27 cellular contexts compared by ENCODE assay signal in genomic region chr6:160818934-160819333, GRCh38.
"Had no signal": no experiment of that assay in that cellular context is flagged by ENCODE, and none has a peak within 500 bp of the region (broad histone marks: within the 10 kb centered on the region; RNA-seq: fewer than 3 reads in every experiment).

No MANE protein-coding gene starts in this region.

- ATAC-seq: stimulated activated effector memory CD8-positive, alpha-beta T cell treated with anti-CD3 and anti-CD28 coated beads, Interleukin-12 subunit alpha, Interleukin-12 subunit beta, amount 100 ng/mL, for 72 hours; stimulated activated memory B cell treated with anti-CD40 and anti-IgM and Interleukin-4, amounts not matched to agents 10 μg/mL and 1 μg/mL and 100 μg/mL, for 72 hours; stimulated activated naive B cell treated with anti-CD40 and anti-IgM and Interleukin-4, amounts not matched to agents 10 μg/mL and 1 μg/mL and 100 μg/mL, for 72 hours; stimulated activated naive CD8-positive, alpha-beta T cell treated with anti-CD3 and anti-CD28 coated beads, Interleukin-15, amount 100 ng/mL, for 72 hours; stimulated activated naive CD8-positive, alpha-beta T cell treated with anti-CD3 and anti-CD28 coated beads, Interleukin-15, Interleukin-2, amounts not matched to agents 100 U/mL and 50 U/mL, for 24 hours; upper lobe of right lung had no signal

- H3K4me3 ChIP-seq: stomach, suprapubic skin, testis, thoracic aorta, thyroid gland, tibial artery, tibial nerve, transverse colon, upper lobe of left lung, upper lobe of right lung, uterus, vagina had no signal

- H3K27ac ChIP-seq: stomach, suprapubic skin, testis, thoracic aorta, thyroid gland, tibial artery, tibial nerve, transverse colon, upper lobe of left lung, upper lobe of right lung, uterus, vagina had no signal

- H3K27me3 ChIP-seq: stomach, suprapubic skin, testis, thyroid gland, tibial artery, tibial nerve, transverse colon, upper lobe of left lung, upper lobe of right lung, uterus, vagina had no signal

- FAIRE-seq: urothelium cell line had no signal

- H3K36me3 ChIP-seq: stomach, suprapubic skin, thoracic aorta, thyroid gland, tibial artery, tibial nerve, transverse colon, upper lobe of left lung, upper lobe of right lung, uterus, vagina had no signal

- DNase-seq: stimulated activated CD4-positive, alpha-beta T cell treated with anti-CD3 and anti-CD28 coated beads, Interleukin-2, amount 100 ng/mL, for 48 hours; stimulated activated CD4-positive, alpha-beta T cell treated with anti-CD3 and anti-CD28 coated beads, Interleukin-4, amount 100 ng/mL, for 1 hour; stimulated activated CD4-positive, alpha-beta T cell treated with anti-CD3 and anti-CD28 coated beads, Interleukin-4, amount 100 ng/mL, for 24 hours; stimulated activated CD4-positive, alpha-beta T cell treated with anti-CD3 and anti-CD28 coated beads, Interleukin-4, amount 100 ng/mL, for 4 hours; stimulated activated CD8-positive, alpha-beta memory T cell treated with anti-CD3 and anti-CD28 coated beads, Interleukin-4, amount 100 ng/mL, for 48 hours; stimulated activated naive B cell treated with anti-CD40 and anti-IgM and Interleukin-4, amounts not matched to agents 10 μg/mL and 1 μg/mL and 100 μg/mL, for 72 hours; stimulated activated naive CD4-positive, alpha-beta T cell; stimulated activated naive CD4-positive, alpha-beta T cell treated with Interleukin-2 at 50 U/mL for 16 hours; stimulated activated naive CD8-positive, alpha-beta T cell treated with anti-CD3 and anti-CD28 coated beads, Interleukin-15, amount 100 ng/mL, for 72 hours; stimulated activated naive CD8-positive, alpha-beta T cell treated with anti-CD3 and anti-CD28 coated beads, Interleukin-15, Interleukin-2, amounts not matched to agents 100 U/mL and 50 U/mL, for 24 hours; stomach; substantia nigra; testis; thyroid gland; tibial artery; transverse colon; trophoblast cell; upper lobe of left lung; upper lobe of right lung; uterus had no signal

- H3K4me1 ChIP-seq: stomach, suprapubic skin, testis, thyroid gland, tibial artery, tibial nerve, transverse colon, upper lobe of left lung, upper lobe of right lung, uterus, vagina had no signal

- H3K9me3 ChIP-seq: testis, thyroid gland, transverse colon, upper lobe of right lung, uterus had no signal
